ENCODE assay signal across 8 cellular contexts in genomic region chr7:100130608-100131453, GRCh38. TPM values are rescaled to one million over a fixed set of nuclear protein-coding genes. Genes with fewer than 3 reads are reported as not detected.
DNase-seq lines count a peak whose midpoint lies in the region; ATAC-seq, FAIRE-seq and TF ChIP-seq lines count a peak whose summit lies in the region.

No MANE protein-coding gene starts in this region.

- H3K9me3 ChIP-seq in T-helper 17 cell (ENCODE audit: control insufficient read depth, low read length, poor library complexity, severe bottlenecking) = no peaks in the 10 kb centered on the region
- H3K9me3 ChIP-seq in astrocyte (ENCODE audit: insufficient read depth, low read depth, low read length) = no peaks in the 10 kb centered on the region
- no peaks in the 10 kb centered on the region for H3K9me3 ChIP-seq in iPS DF 6.9 (ENCODE audit: control insufficient read depth, insufficient read depth, low read length)
- no peaks in the 10 kb centered on the region for H3K9me3 ChIP-seq in small intestine (ENCODE audit: control insufficient read depth, low read depth)

- H3K36me3 ChIP-seq in astrocyte (ENCODE audit: insufficient read depth, low read length) (no peaks in the 10 kb centered on the region), iPS DF 6.9 (ENCODE audit: control insufficient read depth, insufficient read depth, low read length) (no peaks in the 10 kb centered on the region), small intestine (ENCODE audit: control insufficient read depth in 2 of 2, insufficient read depth in 2 of 2, low read length in 2 of 2) (no peaks in the 10 kb centered on the region)

- TF ChIP-seq CTCF in astrocyte (IDR thresholded peaks at IDR 0.05; ENCODE audit: insufficient read depth, low read depth, low read length) = peak; percentile 48

- H3K9ac ChIP-seq in astrocyte (ENCODE audit: low read length) = no peak overlapping the region

- H3K27ac ChIP-seq in astrocyte (ENCODE audit: low read depth, low read length) (no peak overlapping the region), iPS DF 6.9 (ENCODE audit: low read length) (no peak overlapping the region), small intestine (ENCODE audit: low read depth in 1 of 2, low read length in 1 of 2) (peak overlapping the region; percentile 75 to 76)

- no CpG with 5 or more reads among the region's 24 CpGs for WGBS in iPS DF 6.9 (ENCODE audit: insufficient coverage, insufficient read length)
- 2 to 10% (median 6%) methylated on average over 24 of the region's 24 CpGs for WGBS in small intestine, 3 donors

- H3K36me3 Mint-ChIP-seq in T-helper 17 cell (ENCODE audit: low read depth) (no peaks in the 10 kb centered on the region), astrocyte (ENCODE audit: low read depth, unreplicated experiment) (no peaks in the 10 kb centered on the region)

- DNase-seq in ELF-1 (ENCODE audit: low read depth, low spot score) (peak; percentile 91), NAMALWA (ENCODE audit: low spot score) (peak; percentile 86), T-helper 17 cell (peak; percentile 72 to 85 (median 76)), astrocyte (ENCODE audit: low read depth) (no peak), iPS DF 6.9 (ENCODE audit: low read depth, low spot score) (peak; percentile 55), small intestine (peak; percentile 93), NCI-H226 (no peak)

- FAIRE-seq in astrocyte (lab: Jason Lieb, UNC) (no peak), small intestine (lab: Jason Lieb, UNC) (no peak)

- peaks cover 5% of the 10 kb centered on the region for H3K79me2 ChIP-seq in astrocyte (ENCODE audit: insufficient read depth, low read length)

- peak overlapping the region; percentile 68 for H3K4me2 ChIP-seq in astrocyte (ENCODE audit: low read length)

- peak overlapping the region; percentile 83 for H3K4me3 Mint-ChIP-seq in T-helper 17 cell
- no peak overlapping the region for H3K4me3 Mint-ChIP-seq in astrocyte (ENCODE audit: unreplicated experiment)

- H3K4me3 ChIP-seq in astrocyte (ENCODE audit: insufficient read depth, low read depth, low read length) (no peak overlapping the region), iPS DF 6.9 (ENCODE audit: low read length) (no peak overlapping the region), small intestine (ENCODE audit: low read depth in 1 of 2, low read length in 2 of 2) (peak overlapping the region in 1 of 2 donors; percentile 46)

- peaks cover 13% of the 10 kb centered on the region for H3K4me1 Mint-ChIP-seq in T-helper 17 cell
- H3K4me1 Mint-ChIP-seq in astrocyte (ENCODE audit: low read depth, unreplicated experiment) = no peaks in the 10 kb centered on the region

- H3K27me3 Mint-ChIP-seq in T-helper 17 cell (no peaks in the 10 kb centered on the region), astrocyte (ENCODE audit: low read depth, unreplicated experiment) (peaks cover 7% of the 10 kb centered on the region)

- ATAC-seq in T-helper 17 cell (no peak), GM18907 (IDR thresholded peaks at IDR 0.05; ENCODE audit: unreplicated experiment) (no peak)

- H2AFZ ChIP-seq in astrocyte (ENCODE audit: low read depth, low read length) = peak overlapping the region; percentile 47

- peaks cover 2% of the 10 kb centered on the region for H3K27me3 ChIP-seq in astrocyte (ENCODE audit: insufficient read depth, low read length)
- no peaks in the 10 kb centered on the region for H3K27me3 ChIP-seq in iPS DF 6.9 (ENCODE audit: control insufficient read depth, insufficient read depth, low read length)
- H3K27me3 ChIP-seq in small intestine (ENCODE audit: control insufficient read depth in 2 of 2, insufficient read depth in 2 of 2, low read length in 2 of 2) = no peaks in the 10 kb centered on the region

- peak overlapping the region; percentile 83 for H3K27ac Mint-ChIP-seq in T-helper 17 cell
- no peak overlapping the region for H3K27ac Mint-ChIP-seq in astrocyte (ENCODE audit: unreplicated experiment)

- H3K4me1 ChIP-seq in astrocyte (ENCODE audit: insufficient read depth, low read length) = peaks cover 19% of the 10 kb centered on the region
- no peaks in the 10 kb centered on the region for H3K4me1 ChIP-seq in iPS DF 6.9 (ENCODE audit: control insufficient read depth, insufficient read depth, low read length)
- peaks cover 2 to 5% of the 10 kb centered on the region in 2 donors for H3K4me1 ChIP-seq in small intestine (ENCODE audit: control insufficient read depth in 2 of 2, insufficient read depth in 1 of 2, low read depth in 1 of 2, low read length in 1 of 2)

- no peaks in the 10 kb centered on the region for H3K9me3 Mint-ChIP-seq in astrocyte (ENCODE audit: unreplicated experiment)

- H4K20me1 ChIP-seq in astrocyte (ENCODE audit: insufficient read depth, low read length) = no peaks in the 10 kb centered on the region

RNA-seq across cellular contexts. Expression of gene MBLAC1, which starts 4.1 kb away (rescaled TPM):
- total RNA-seq in T-helper 17 cell (1 to 10 TPM; 4.0 to 4.2 TPM), astrocyte (2.3 and 2.7 TPM in 2 replicates)
- 1 to 10 TPM; 2.0 to 3.2 (median 2.2) TPM for polyA plus RNA-seq in small intestine

RNA-seq across cellular contexts. Expression of gene CNPY4, which starts 11.4 kb away (rescaled TPM):
- total RNA-seq in T-helper 17 cell (10 to 100 TPM; 22.5 to 22.6 TPM), astrocyte (16.4 and 18.5 TPM in 2 replicates)
- 1 to 10 TPM; 2.5 to 9.2 (median 5.7) TPM for polyA plus RNA-seq in small intestine

RNA-seq across cellular contexts. Expression of gene TAF6, which starts 11.7 kb away (rescaled TPM):
- total RNA-seq in T-helper 17 cell (10 to 100 TPM; 40.7 to 45.3 TPM), astrocyte (35.7 and 47.0 TPM in 2 replicates)
- polyA plus RNA-seq in small intestine = 10 to 100 TPM; 12.2 to 33.5 (median 20.1) TPM

RNA-seq across cellular contexts. Expression of gene LAMTOR4, which starts 17.9 kb away (rescaled TPM):
- 100 to 1,000 TPM; 124 to 135 TPM for total RNA-seq in T-helper 17 cell
- total RNA-seq in astrocyte = 59.9 and 62.7 TPM in 2 replicates
- polyA plus RNA-seq in small intestine = 100 to 1,000 TPM; 218 to 370 (median 226) TPM

RNA-seq across cellular contexts. Expression of gene TRAPPC14, which starts 27.7 kb away (rescaled TPM):
- total RNA-seq in T-helper 17 cell (10 to 100 TPM; 45.8 to 46.9 TPM), astrocyte (18.7 and 19.5 TPM in 2 replicates)
- polyA plus RNA-seq in small intestine = 10 to 100 TPM; 16.7 to 28.0 (median 25.1) TPM

Comparison
In these comparisons a context has a peak if more than half of its experiments do, and no peak if none do; other contexts are left out.
1. DNase-seq: peak in ELF-1 (single experiment), NAMALWA (single experiment), T-helper 17 cell (3 of 3), iPS DF 6.9 (single experiment) and small intestine (single experiment); none in astrocyte (single experiment) and NCI-H226 (single experiment).
2. H3K27ac ChIP-seq: peak in small intestine (2 of 2); none in astrocyte (single experiment) and iPS DF 6.9 (single experiment).